ENCODE assay signal across 22 cellular contexts in genomic region chr1:156795787-156796186, GRCh38. TPM values are rescaled to one million over a fixed set of nuclear protein-coding genes. Genes with fewer than 3 reads are reported as not detected.
DNase-seq lines count a peak whose midpoint lies in the region; ATAC-seq, FAIRE-seq and TF ChIP-seq lines count a peak whose summit lies in the region.
"Had no signal": no experiment of that assay in that cellular context is flagged by ENCODE, and none has a peak within 500 bp of the region (broad histone marks: within the 10 kb centered on the region; RNA-seq: fewer than 3 reads in every experiment).

No MANE protein-coding gene starts in this region.

- no peaks in the 10 kb centered on the region for H3K9me3 Mint-ChIP-seq in GM23338
- H3K9me3 Mint-ChIP-seq: activated T-helper 2 cell treated with anti-CD3 and anti-CD28 coated beads, Interferon-gamma antibody, Interleukin-2, Interleukin-4, amounts not matched to agents 10 μg/mL and 5 μg/mL and 100 μg/mL, durations not matched to agents 14 hours and 24 hours and 36 hours; CD4-positive, CD25-positive, alpha-beta regulatory T cell; stimulated activated effector memory CD8-positive, alpha-beta T cell treated with anti-CD3 and anti-CD28 coated beads, Interleukin-12 subunit alpha, Interleukin-12 subunit beta, amount 100 ng/mL, for 72 hours; WTC11 had no signal

- peaks cover 32% of the 10 kb centered on the region for H4K20me1 ChIP-seq in GM23338 (replicated peaks; ENCODE audit: insufficient read depth)

- no peaks in the 10 kb centered on the region for H3K4me1 Mint-ChIP-seq in GM23338
- H3K4me1 Mint-ChIP-seq: WTC11 had no signal

- H3K27me3 ChIP-seq in cardiac muscle cell, result no peaks in the 10 kb centered on the region
- H3K27me3 ChIP-seq in GM23338 (ENCODE audit: insufficient read depth), result no peaks in the 10 kb centered on the region
- H3K27me3 ChIP-seq: ascending aorta, esophagus squamous epithelium, heart right ventricle, ovary, upper lobe of right lung had no signal

- H3K36me3 ChIP-seq in cardiac muscle cell (peaks cover 73% of the 10 kb centered on the region), GM23338 (ENCODE audit: insufficient read depth) (peaks cover 60% of the 10 kb centered on the region)

- peaks cover 42% of the 10 kb centered on the region for H3F3A ChIP-seq in GM23338 (replicated peaks; ENCODE audit: low read depth)

- H3K9me3 ChIP-seq in cardiac muscle cell (ENCODE audit: low read depth), result no peaks in the 10 kb centered on the region
- H3K9me3 ChIP-seq: ascending aorta, esophagus squamous epithelium, heart right ventricle, ovary, upper lobe of right lung had no signal

- peaks cover 5% of the 10 kb centered on the region for H3K4me1 ChIP-seq in cardiac muscle cell (ENCODE audit: low read depth)
- H3K4me1 ChIP-seq in GM23338 (ENCODE audit: insufficient read depth), result no peaks in the 10 kb centered on the region
- H3K4me1 ChIP-seq: ascending aorta, upper lobe of right lung had no signal

- TF ChIP-seq CTCF in cardiac muscle cell (IDR thresholded peaks at IDR 0.05; ENCODE audit: low read depth, low read length) (no peak), GM23338 (conservative IDR thresholded peaks at IDR 0.05; ENCODE audit: low read depth in 2 of 2) (no peak)

- no peak overlapping the region for H3K27ac Mint-ChIP-seq in GM23338
- H3K27ac Mint-ChIP-seq: stimulated activated effector memory CD8-positive, alpha-beta T cell treated with anti-CD3 and anti-CD28 coated beads, Interleukin-12 subunit alpha, Interleukin-12 subunit beta, amount 100 ng/mL, for 72 hours; WTC11 had no signal

- no peak overlapping the region for H2AFZ ChIP-seq in GM23338

- H3K4me2 ChIP-seq in GM23338, result no peak overlapping the region

- peaks cover 4% of the 10 kb centered on the region for H3K27me3 Mint-ChIP-seq in GM23338 (ENCODE audit: insufficient read depth, low read depth, poor library complexity)
- H3K27me3 Mint-ChIP-seq: CD4-positive, CD25-positive, alpha-beta regulatory T cell had no signal

- no peak overlapping the region for H3K4me3 ChIP-seq in cardiac muscle cell
- no peak overlapping the region for H3K4me3 ChIP-seq in GM23338
- H3K4me3 ChIP-seq: ascending aorta, esophagus squamous epithelium, heart right ventricle, ovary, upper lobe of right lung had no signal

- ATAC-seq in HG03439 (IDR thresholded peaks at IDR 0.05; ENCODE audit: unreplicated experiment) (no peak), GM23338 (no peak)
- ATAC-seq: heart right ventricle; stimulated activated effector memory CD8-positive, alpha-beta T cell treated with anti-CD3 and anti-CD28 coated beads, Interleukin-12 subunit alpha, Interleukin-12 subunit beta, amount 100 ng/mL, for 72 hours; upper lobe of right lung; WTC11 had no signal

- peak overlapping the region; percentile 61 for H3K27ac ChIP-seq in cardiac muscle cell
- peak overlapping the region; percentile 89 for H3K27ac ChIP-seq in caudate nucleus (ENCODE audit: low read depth, low read length)
- no peak overlapping the region for H3K27ac ChIP-seq in GM23338 (ENCODE audit: low read depth)
- H3K27ac ChIP-seq: ascending aorta, esophagus squamous epithelium, heart right ventricle, ovary, upper lobe of right lung had no signal

- FAIRE-seq in GM19239 (lab: Jason Lieb, UNC), result no peak
- FAIRE-seq: A204.1, keratinocyte had no signal

- H3K9me2 ChIP-seq in GM23338 (ENCODE audit: insufficient read depth), result no peaks in the 10 kb centered on the region

- peaks cover 88% of the 10 kb centered on the region for H3K36me3 Mint-ChIP-seq in GM23338 (ENCODE audit: low read depth)

- no peak for DNase-seq in cardiac muscle cell (ENCODE audit: low read depth in 1 of 2, low spot score in 1 of 2)
- DNase-seq in cardiac septum (ENCODE audit: low spot score), result no peak
- peak in 42 of 61 donors; percentile 6 to 78 (median 39) for DNase-seq in caudate nucleus (lab: John Stamatoyannopoulos, UW)
- peak; percentile 26 for DNase-seq in mesenteric fat pad (ENCODE audit: low spot score)
- no peak for DNase-seq in GM23338 (ENCODE audit: low spot score)
- DNase-seq in GM19239 (ENCODE audit: insufficient read length, low spot score), result no peak
- no peak for DNase-seq in activated T-cell treated with anti-CD3 and anti-CD28 coated beads, Interleukin-2, amount 50 U/mL, for 1 hour
- DNase-seq: activated CD8-positive, alpha-beta memory T cell treated with anti-CD3 and anti-CD28 coated beads for 24 hours; CD4-positive, CD25-positive, alpha-beta regulatory T cell; DND-41; esophagus squamous epithelium; heart right ventricle; NCI-H1048; ovary; upper lobe of right lung had no signal

- H3K79me2 ChIP-seq in GM23338 (replicated peaks; ENCODE audit: insufficient read depth), result no peaks in the 10 kb centered on the region; the same call in 1 of the 2 replicates

- intact Hi-C loops in cardiac septum (cut with DNase I), result loop anchor here (2.0 to 5.0 kb wide), 2 partner anchors 92 to 131 kb away; no protein-coding TSS in a partner anchor

- H3K4me3 Mint-ChIP-seq in GM23338, result no peak overlapping the region
- H3K4me3 Mint-ChIP-seq: CD4-positive, CD25-positive, alpha-beta regulatory T cell; stimulated activated effector memory CD8-positive, alpha-beta T cell treated with anti-CD3 and anti-CD28 coated beads, Interleukin-12 subunit alpha, Interleukin-12 subunit beta, amount 100 ng/mL, for 72 hours; WTC11 had no signal

TF ChIP-seq in GM23338, 12 proteins besides CTCF, POLR2A, EP300 and RAD21 (continues in another document):
- TF ChIP-seq CREB1 (CRISPR knock-in tag; IDR thresholded peaks at IDR 0.05; ENCODE audit: low read depth), result no peak
- no peak for TF ChIP-seq JUNB (IDR thresholded peaks at IDR 0.05; ENCODE audit: unreplicated experiment)

RNA-seq across cellular contexts. Expression of gene SH2D2A, which starts 20.9 kb away (rescaled TPM):
- 2.7 and 3.8 TPM in 2 replicates for total RNA-seq in cardiac muscle cell
- polyA plus RNA-seq in cardiac muscle cell, result 1.1 and 5.2 TPM in 2 replicates
- 1.4 TPM for total RNA-seq in cardiac septum
- 4.7 TPM for total RNA-seq in mesenteric fat pad
- total RNA-seq in GM23338 (2014; rRNA removed; shearing (Covaris generic)), result 3.4 and 11.5 TPM in 2 replicates
- polyA plus RNA-seq in GM23338 (2016; fragmentation: Nextera tagmentation; extraction: Ambion mirVana), result 4.6 and 5.5 TPM in 2 replicates
- total RNA-seq: ascending aorta had no signal

RNA-seq across cellular contexts. Expression of gene PRCC, which starts 28.5 kb away (rescaled TPM):
- 117 and 126 TPM in 2 replicates for total RNA-seq in cardiac muscle cell
- polyA plus RNA-seq in cardiac muscle cell, result 118 and 150 TPM in 2 replicates
- 44.5 TPM for total RNA-seq in cardiac septum
- total RNA-seq in mesenteric fat pad, result 64.4 TPM
- 58.6 and 72.9 TPM in 2 replicates for total RNA-seq in GM23338 (2014; rRNA removed; shearing (Covaris generic))
- polyA plus RNA-seq in GM23338 (2016; fragmentation: Nextera tagmentation; extraction: Ambion mirVana), result 65.3 and 66.2 TPM in 2 replicates

RNA-seq across cellular contexts. Expression of gene HDGF, which starts 44.3 kb away (rescaled TPM):
- 207 and 480 TPM in 2 replicates for total RNA-seq in cardiac muscle cell
- polyA plus RNA-seq in cardiac muscle cell, result 176 and 238 TPM in 2 replicates
- 131 TPM for total RNA-seq in cardiac septum
- 154 TPM for total RNA-seq in mesenteric fat pad
- total RNA-seq in GM23338 (2014; rRNA removed; shearing (Covaris generic)), result 230 and 251 TPM in 2 replicates
- 106 and 126 TPM in 2 replicates for polyA plus RNA-seq in GM23338 (2016; fragmentation: Nextera tagmentation; extraction: Ambion mirVana)

RNA-seq across cellular contexts. Expression of gene MRPL24, which starts 54.9 kb away (rescaled TPM):
- total RNA-seq in cardiac muscle cell (34.9 and 54.1 TPM in 2 replicates), cardiac septum (66.1 TPM), mesenteric fat pad (89.6 TPM)
- polyA plus RNA-seq in cardiac muscle cell (70.7 and 77.7 TPM in 2 replicates), GM23338 (2016; fragmentation: Nextera tagmentation; extraction: Ambion mirVana) (45.7 and 52.4 TPM in 2 replicates)
- 18.8 and 23.8 TPM in 2 replicates for total RNA-seq in GM23338 (2014; rRNA removed; shearing (Covaris generic))

Comparison
In these comparisons a context has a peak if more than half of its experiments do, and no peak if none do; other contexts are left out.
1. DNase-seq: peak in caudate nucleus (42 of 61) and mesenteric fat pad (single experiment); none in cardiac muscle cell (0 of 2), cardiac septum (single experiment), GM23338 (single experiment), GM19239 (single experiment) and activated T-cell treated with anti-CD3 and anti-CD28 coated beads, Interleukin-2, amount 50 U/mL, for 1 hour (single experiment).